Comparison of ENCODE assay signal across 9 cellular contexts in genomic region chr4:120163895-120164294, GRCh38.
"Had no signal": no experiment of that assay in that cellular context is flagged by ENCODE, and none has a peak within 500 bp of the region (broad histone marks: within the 10 kb centered on the region; RNA-seq: fewer than 3 reads in every experiment).

No MANE protein-coding gene starts in this region.

- H2AFZ ChIP-seq: GM23248, GM23338 had no signal

- H3K27ac ChIP-seq: GM23248 had no signal

- H3K9me3 ChIP-seq: HAP-1 had no signal

- H3K36me3 ChIP-seq: HAP-1 had no signal

- DNase-seq: GM23248, GOT3, H7, H9, HCEC 1CT, HFFc6 had no signal

- H3K9ac ChIP-seq: GM23248 had no signal

- H3K4me3 ChIP-seq: GM23248, GM23338, HAP-1 had no signal

- ATAC-seq: GM23338, HCT116 had no signal

- H3K4me2 ChIP-seq: GM23338 had no signal
